ENCODE assay signal across 7 cellular contexts in the genomic region with DNA sequence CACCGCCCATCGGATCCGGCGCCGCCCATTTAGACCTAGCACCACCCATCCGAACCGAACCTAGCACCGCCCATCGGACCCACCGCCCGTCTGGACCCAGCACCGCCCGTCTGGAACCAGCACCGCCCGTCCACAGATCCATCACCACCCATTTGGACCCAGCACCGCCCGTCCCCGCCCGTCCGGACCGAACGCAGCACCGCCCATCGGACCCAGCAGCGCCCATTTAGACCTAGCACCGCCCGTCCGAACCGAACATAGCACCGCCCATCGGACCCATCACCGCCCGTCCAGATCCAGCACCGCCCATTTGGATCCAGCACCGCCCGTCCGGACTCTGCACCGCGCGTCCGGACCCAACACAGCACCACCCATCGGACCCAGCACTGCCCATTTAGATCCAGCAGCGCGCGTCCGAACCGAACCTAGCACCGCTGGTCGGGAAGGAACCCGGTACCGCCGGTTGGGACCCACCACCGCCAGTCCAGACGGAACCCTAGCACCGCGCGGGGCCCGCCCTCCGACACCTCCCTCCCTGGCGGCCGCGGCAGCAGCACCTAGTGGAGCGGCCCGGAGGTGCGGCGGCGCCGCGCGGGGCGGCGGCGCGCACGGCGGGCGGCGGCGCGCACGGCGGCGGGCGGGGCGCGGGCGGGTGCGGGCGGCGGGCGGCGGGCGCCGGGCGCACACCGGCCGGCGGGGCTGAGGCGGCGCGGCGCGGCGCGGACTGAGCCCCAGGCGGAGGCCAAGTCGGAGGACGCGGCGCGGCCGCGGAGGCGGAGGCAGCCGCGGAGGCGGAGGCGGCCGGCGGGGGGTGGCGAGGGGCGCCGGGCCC. TPM values are rescaled to one million over a fixed set of nuclear protein-coding genes. Genes with fewer than 3 reads are reported as not detected.
A peak's percentile ranks its signal among the peaks of the same experiment; 100 is the strongest.
DNase-seq lines count a peak whose midpoint lies in the region; ATAC-seq and TF ChIP-seq lines count a peak whose summit lies in the region.

A gene with protein sequence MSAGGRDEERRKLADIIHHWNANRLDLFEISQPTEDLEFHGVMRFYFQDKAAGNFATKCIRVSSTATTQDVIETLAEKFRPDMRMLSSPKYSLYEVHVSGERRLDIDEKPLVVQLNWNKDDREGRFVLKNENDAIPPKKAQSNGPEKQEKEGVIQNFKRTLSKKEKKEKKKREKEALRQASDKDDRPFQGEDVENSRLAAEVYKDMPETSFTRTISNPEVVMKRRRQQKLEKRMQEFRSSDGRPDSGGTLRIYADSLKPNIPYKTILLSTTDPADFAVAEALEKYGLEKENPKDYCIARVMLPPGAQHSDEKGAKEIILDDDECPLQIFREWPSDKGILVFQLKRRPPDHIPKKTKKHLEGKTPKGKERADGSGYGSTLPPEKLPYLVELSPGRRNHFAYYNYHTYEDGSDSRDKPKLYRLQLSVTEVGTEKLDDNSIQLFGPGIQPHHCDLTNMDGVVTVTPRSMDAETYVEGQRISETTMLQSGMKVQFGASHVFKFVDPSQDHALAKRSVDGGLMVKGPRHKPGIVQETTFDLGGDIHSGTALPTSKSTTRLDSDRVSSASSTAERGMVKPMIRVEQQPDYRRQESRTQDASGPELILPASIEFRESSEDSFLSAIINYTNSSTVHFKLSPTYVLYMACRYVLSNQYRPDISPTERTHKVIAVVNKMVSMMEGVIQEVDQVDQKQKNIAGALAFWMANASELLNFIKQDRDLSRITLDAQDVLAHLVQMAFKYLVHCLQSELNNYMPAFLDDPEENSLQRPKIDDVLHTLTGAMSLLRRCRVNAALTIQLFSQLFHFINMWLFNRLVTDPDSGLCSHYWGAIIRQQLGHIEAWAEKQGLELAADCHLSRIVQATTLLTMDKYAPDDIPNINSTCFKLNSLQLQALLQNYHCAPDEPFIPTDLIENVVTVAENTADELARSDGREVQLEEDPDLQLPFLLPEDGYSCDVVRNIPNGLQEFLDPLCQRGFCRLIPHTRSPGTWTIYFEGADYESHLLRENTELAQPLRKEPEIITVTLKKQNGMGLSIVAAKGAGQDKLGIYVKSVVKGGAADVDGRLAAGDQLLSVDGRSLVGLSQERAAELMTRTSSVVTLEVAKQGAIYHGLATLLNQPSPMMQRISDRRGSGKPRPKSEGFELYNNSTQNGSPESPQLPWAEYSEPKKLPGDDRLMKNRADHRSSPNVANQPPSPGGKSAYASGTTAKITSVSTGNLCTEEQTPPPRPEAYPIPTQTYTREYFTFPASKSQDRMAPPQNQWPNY (N-terminal part only) (plus strand): TSS at position 682 of the 832 bp plus-strand sequence. CDS start 222 bp downstream, outside the sequence.

- peak within 1 kb of the TSS; percentile 76 for H3K27ac Mint-ChIP-seq in HFFc6

- peak; percentile 36 for DNase-seq in HFFc6
- DNase-seq in NCI-H1105 treated with DMSO at 0.1 percent for 48 hours (lab: John Stamatoyannopoulos, UW): peak; percentile 74
- DNase-seq in activated CD4-positive, alpha-beta T cell treated with anti-CD3 and anti-CD28 coated beads for 1 hour: peak; percentile 57
- peak; percentile 85 for DNase-seq in left kidney (ENCODE audit: low read depth, low spot score)
- DNase-seq in stimulated activated CD4-positive, alpha-beta T cell treated with anti-CD3 and anti-CD28 coated beads, Interleukin-1b, Interleukin-23, amount 100 ng/mL, for 4 hours (ENCODE audit: low read depth in 2 of 2): peak; percentile 36 to 56

- TF ChIP-seq CTCF in HFFc6 (IDR thresholded peaks at IDR 0.05): peak; percentile 62

- no peaks in the 10 kb centered on the region; the same call in 1 of the 2 replicates for H3K27me3 Mint-ChIP-seq in HFFc6 (ENCODE audit: insufficient read depth)

- H3K4me1 Mint-ChIP-seq in HFFc6 (ENCODE audit: low read depth): peaks cover 61% of the 10 kb centered on the region

- H3K36me3 Mint-ChIP-seq in HFFc6 (ENCODE audit: low read depth): no peaks in the 10 kb centered on the region

- peak; percentile 44 for TF ChIP-seq POLR2A in GM18505 (IDR thresholded peaks at IDR 0.05; ENCODE audit: borderline replicate concordance, extremely low read depth, insufficient read depth, insufficient read length)

- ATAC-seq in GM18505 (IDR thresholded peaks at IDR 0.05; ENCODE audit: unreplicated experiment): peak; percentile 81

- H3K4me3 Mint-ChIP-seq in HFFc6: peak within 1 kb of the TSS; percentile 95

- peak within 1 kb of the TSS; percentile 10 for H3K27ac ChIP-seq in cingulate gyrus (ENCODE audit: low read depth, low read length)

- H3K9me3 Mint-ChIP-seq in HFFc6: no peaks in the 10 kb centered on the region

RNA-seq across cellular contexts. Expression of the gene that starts here (rescaled TPM):
- 10 to 100 TPM; 16.1 to 20.3 (median 17.4) TPM for total RNA-seq in HFFc6 (2021; fragmentation: NEBNext Ultra II Directional; extraction: Animal tissue kit (Norgen Biotek cat#: 25700))

Comparison
In these comparisons a context has a peak if more than half of its experiments do, and no peak if none do; other contexts are left out.
1. Peak in every context shown above with its lines: DNase-seq, ATAC-seq and H3K27ac ChIP-seq.